In genomic region chr16:75591001-75591852, GRCh38 we compare ENCODE assay signal across 1 cellular context.
TF ChIP-seq lines count a peak whose summit lies in the region.

No MANE protein-coding gene starts in this region.

TF ChIP-seq in HepG2, 621 proteins besides CTCF, POLR2A, EP300 and RAD21:
- no peak for TF ChIP-seq SETDB1 (CRISPR knock-in tag; IDR thresholded peaks at IDR 0.05; ENCODE audit: borderline replicate concordance)
- TF ChIP-seq ZNF670 (CRISPR knock-in tag; IDR thresholded peaks at IDR 0.05; ENCODE audit: borderline replicate concordance): no peak
- no peak for TF ChIP-seq NR1H2 (CRISPR knock-in tag; IDR thresholded peaks at IDR 0.05; ENCODE audit: borderline replicate concordance, low read depth)
- TF ChIP-seq, protein P1, sequence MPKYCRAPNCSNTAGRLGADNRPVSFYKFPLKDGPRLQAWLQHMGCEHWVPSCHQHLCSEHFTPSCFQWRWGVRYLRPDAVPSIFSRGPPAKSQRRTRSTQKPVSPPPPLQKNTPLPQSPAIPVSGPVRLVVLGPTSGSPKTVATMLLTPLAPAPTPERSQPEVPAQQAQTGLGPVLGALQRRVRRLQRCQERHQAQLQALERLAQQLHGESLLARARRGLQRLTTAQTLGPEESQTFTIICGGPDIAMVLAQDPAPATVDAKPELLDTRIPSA (CRISPR knock-in tag; IDR thresholded peaks at IDR 0.05; ENCODE audit: borderline replicate concordance): no peak
- no peak for TF ChIP-seq NFE2L1 (CRISPR knock-in tag; IDR thresholded peaks at IDR 0.05; ENCODE audit: borderline replicate concordance)
- no peak for TF ChIP-seq YY1 (IDR thresholded peaks at IDR 0.05; ENCODE audit: insufficient read depth, insufficient replicate concordance, low read depth, low read length)
- no peak for TF ChIP-seq SMC3 (IDR thresholded peaks at IDR 0.05; ENCODE audit: low read length)
